ENCODE assay signal across 15 cellular contexts in genomic region chrX:150643271-150643670, GRCh38. TPM values are rescaled to one million over a fixed set of nuclear protein-coding genes. Genes with fewer than 3 reads are reported as not detected.
DNase-seq lines count a peak whose midpoint lies in the region; TF ChIP-seq lines count a peak whose summit lies in the region.
"Had no signal": no experiment of that assay in that cellular context is flagged by ENCODE, and none has a peak within 500 bp of the region (broad histone marks: within the 10 kb centered on the region; RNA-seq: fewer than 3 reads in every experiment).

No MANE protein-coding gene starts in this region.

- TF ChIP-seq CTCF in OCI-LY7 (conservative IDR thresholded peaks at IDR 0.05; ENCODE audit: low read length) (peak; percentile 49), cardiac fibroblast (IDR thresholded peaks at IDR 0.05; ENCODE audit: low read depth, low read length) (no peak), neural cell (IDR thresholded peaks at IDR 0.05; ENCODE audit: poor library complexity, severe bottlenecking) (peak; percentile 55)

- H3K36me3 Mint-ChIP-seq in activated naive CD8-positive, alpha-beta T cell treated with anti-CD3 and anti-CD28 coated beads for 36 hours, result no peaks in the 10 kb centered on the region

- BruUV-seq in OCI-LY7 (replicated peaks; lab: Mats Ljungman, UMichigan), result no TSS peak

- no peak overlapping the region for H2AFZ ChIP-seq in OCI-LY7 (ENCODE audit: low read length)
- no peak overlapping the region for H2AFZ ChIP-seq in neural cell (ENCODE audit: low read depth, low read length)

- TF ChIP-seq EP300 in neural cell (conservative IDR thresholded peaks at IDR 0.05; ENCODE audit: poor library complexity, severe bottlenecking), result no peak

- H3F3A ChIP-seq in neural cell (ENCODE audit: insufficient read depth, low read length, poor library complexity, severe bottlenecking), result no peaks in the 10 kb centered on the region

- H4K20me1 ChIP-seq in OCI-LY7 (ENCODE audit: insufficient read depth, low read length), result no peaks in the 10 kb centered on the region
- H4K20me1 ChIP-seq in neural cell (ENCODE audit: insufficient read depth), result no peaks in the 10 kb centered on the region

- no peaks in the 10 kb centered on the region for H3K36me3 ChIP-seq in OCI-LY7 (ENCODE audit: insufficient read depth, low read length)
- H3K36me3 ChIP-seq in neural cell (ENCODE audit: insufficient read depth, low read length), result no peaks in the 10 kb centered on the region
- H3K36me3 ChIP-seq: right atrium auricular region, uterus had no signal

- intact Hi-C loops in OCI-LY7 (cut with micrococcal nuclease; ENCODE audit: unreplicated experiment), result no loop called here

- H3K27me3 Mint-ChIP-seq in activated naive CD8-positive, alpha-beta T cell treated with anti-CD3 and anti-CD28 coated beads for 36 hours, result no peaks in the 10 kb centered on the region

- H3K9me2 ChIP-seq in OCI-LY7 (ENCODE audit: insufficient read depth, low read length), result no peaks in the 10 kb centered on the region
- no peaks in the 10 kb centered on the region for H3K9me2 ChIP-seq in neural cell (ENCODE audit: insufficient read depth, low read length)

- TF ChIP-seq RAD21 in neural cell (conservative IDR thresholded peaks at IDR 0.05), result peak; percentile 52

- H3K4me2 ChIP-seq in OCI-LY7 (ENCODE audit: low read length) (no peak overlapping the region), neural cell (ENCODE audit: low read length) (no peak overlapping the region)

- H3K4me3 Mint-ChIP-seq in activated naive CD8-positive, alpha-beta T cell treated with anti-CD3 and anti-CD28 coated beads for 36 hours, result no peak overlapping the region

- no peaks in the 10 kb centered on the region for H3K4me1 Mint-ChIP-seq in activated naive CD8-positive, alpha-beta T cell treated with anti-CD3 and anti-CD28 coated beads for 36 hours

- H3K79me2 ChIP-seq in OCI-LY7 (ENCODE audit: insufficient read depth, low read depth, low read length) (no peaks in the 10 kb centered on the region), neural cell (replicated peaks; ENCODE audit: insufficient read depth, low read length) (no peaks in the 10 kb centered on the region)

- DNase-seq in NCI-H82 (lab: John Stamatoyannopoulos, UW), result peak; percentile 1
- DNase-seq in NCI-H82 treated with DMSO at 0.1 percent for 48 hours (lab: John Stamatoyannopoulos, UW; ENCODE audit: unreplicated experiment), result no peak
- DNase-seq in OCI-LY7 (ENCODE audit: low spot score), result no peak
- DNase-seq in cardiac fibroblast (ENCODE audit: low read depth in 2 of 2), result peak; percentile 12 to 22
- no peak for DNase-seq in stimulated activated CD8-positive, alpha-beta memory T cell treated with anti-CD3 and anti-CD28 coated beads, Interleukin-4, amount 100 ng/mL, for 48 hours
- DNase-seq in stimulated activated CD4-positive, alpha-beta T cell treated with anti-CD3 and anti-CD28 coated beads, Interleukin-4, amount 100 ng/mL, for 1 hour, result no peak
- DNase-seq in activated naive CD8-positive, alpha-beta T cell treated with anti-CD3 and anti-CD28 coated beads for 36 hours, result no peak
- DNase-seq: activated CD4-positive, CD25-positive, alpha-beta regulatory T cell; activated T-cell treated with anti-CD3 and anti-CD28 coated beads, Interleukin-2, amount 50 U/mL, for 1 hour; DMS79; stimulated activated naive CD4-positive, alpha-beta T cell treated with Interleukin-2 at 50 U/mL for 16 hours; uterus had no signal

- CTCF ChIA-PET in OCI-LY7 (lab: Charles Lee; ENCODE audit: unreplicated experiment), result no interaction called here

- H3K9me3 ChIP-seq in OCI-LY7 (ENCODE audit: low read length) (no peaks in the 10 kb centered on the region), neural cell (ENCODE audit: low read length) (no peaks in the 10 kb centered on the region)
- H3K9me3 ChIP-seq: right atrium auricular region, uterus had no signal

- H3K4me3 ChIP-seq in OCI-LY7 (ENCODE audit: low read depth, low read length, poor library complexity, severe bottlenecking) (no peak overlapping the region), cardiac fibroblast (replicated peaks in 1 of 2; ENCODE audit: low read depth in 2 of 2, low read length in 2 of 2) (no peak overlapping the region), neural cell (ENCODE audit: low read length) (no peak overlapping the region)
- H3K4me3 ChIP-seq: right atrium auricular region, uterus had no signal

- no peaks in the 10 kb centered on the region for H3K4me1 ChIP-seq in OCI-LY7 (ENCODE audit: insufficient read depth, low read length, poor library complexity, severe bottlenecking)
- H3K4me1 ChIP-seq: right atrium auricular region, uterus had no signal

- POLR2A ChIA-PET in OCI-LY7 (lab: Charles Lee), result no interaction called here

- no peaks in the 10 kb centered on the region for H3K27me3 ChIP-seq in neural cell (ENCODE audit: insufficient read depth, low read depth, low read length)
- H3K27me3 ChIP-seq: right atrium auricular region, uterus had no signal

- H3K27ac ChIP-seq in OCI-LY7 (ENCODE audit: low read depth, low read length, poor library complexity, severe bottlenecking) (no peak overlapping the region), neural cell (ENCODE audit: low read length) (no peak overlapping the region)
- H3K27ac ChIP-seq: HL-60, right atrium auricular region, uterus had no signal

- H3K9me3 Mint-ChIP-seq in activated naive CD8-positive, alpha-beta T cell treated with anti-CD3 and anti-CD28 coated beads for 36 hours, result no peaks in the 10 kb centered on the region

- H3K9ac ChIP-seq in neural cell (ENCODE audit: low read length), result no peak overlapping the region

- H3K27ac Mint-ChIP-seq in activated naive CD8-positive, alpha-beta T cell treated with anti-CD3 and anti-CD28 coated beads for 36 hours, result no peak overlapping the region

TF ChIP-seq in neural cell, 6 proteins besides CTCF, POLR2A, EP300 and RAD21:
- TF ChIP-seq SMC3 (conservative IDR thresholded peaks at IDR 0.05; ENCODE audit: poor library complexity), result peak; percentile 58
- no peak for TF ChIP-seq REST (IDR thresholded peaks at IDR 0.05; ENCODE audit: borderline replicate concordance)
TF ChIP-seq in neural cell: peak in this region for 1.

RNA-seq across cellular contexts. Expression of gene MTMR1, which starts 49.9 kb away (rescaled TPM):
- 49.7 TPM in 2 replicates for total RNA-seq in OCI-LY7 (2014; rRNA removed; shearing (Covaris generic))
- total RNA-seq in OCI-LY7 (2022), result 57.6 and 63.4 TPM in 2 replicates
- 32.7 and 34.7 TPM in 2 replicates for polyA plus RNA-seq in neural cell
- 51.2 and 55.8 TPM in 2 replicates for polyA minus RNA-seq in neural cell
- total RNA-seq in activated naive CD8-positive, alpha-beta T cell treated with anti-CD3 and anti-CD28 coated beads for 36 hours, result 10 to 100 TPM; 39.8 to 41.4 TPM

Comparison
In these comparisons a context has a peak if more than half of its experiments do, and no peak if none do; other contexts are left out.
1. DNase-seq: peak in NCI-H82 (single experiment) and cardiac fibroblast (2 of 2); none in NCI-H82 treated with DMSO at 0.1 percent for 48 hours (single experiment), OCI-LY7 (single experiment), stimulated activated CD8-positive, alpha-beta memory T cell treated with anti-CD3 and anti-CD28 coated beads, Interleukin-4, amount 100 ng/mL, for 48 hours (single experiment), stimulated activated CD4-positive, alpha-beta T cell treated with anti-CD3 and anti-CD28 coated beads, Interleukin-4, amount 100 ng/mL, for 1 hour (single experiment) and activated naive CD8-positive, alpha-beta T cell treated with anti-CD3 and anti-CD28 coated beads for 36 hours (single experiment).